In the genomic region with DNA sequence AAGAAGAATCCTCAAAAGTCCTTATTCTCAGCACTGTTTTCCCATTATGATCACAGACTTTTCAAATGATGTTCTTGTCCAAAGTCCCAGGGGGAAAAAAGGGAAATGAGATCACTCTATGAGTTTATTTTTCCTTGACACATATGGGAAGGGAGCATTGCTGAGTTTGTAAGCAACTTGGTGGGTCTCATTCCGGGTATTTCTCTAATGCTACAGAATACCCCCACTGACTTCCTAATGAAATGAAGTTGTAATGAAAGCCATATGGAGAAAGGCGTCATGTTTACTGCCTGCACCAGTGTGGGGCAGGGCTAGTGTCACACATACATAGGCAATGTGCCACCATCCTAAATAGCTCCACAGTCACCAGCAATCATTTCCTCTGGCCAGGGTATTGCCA, we compare ENCODE assay signal across 28 cellular contexts. TPM values are rescaled to one million over a fixed set of nuclear protein-coding genes. Genes with fewer than 3 reads are reported as not detected.
DNase-seq lines count a peak whose midpoint lies in the region; ATAC-seq and TF ChIP-seq lines count a peak whose summit lies in the region.
"Had no signal": no experiment of that assay in that cellular context is flagged by ENCODE, and none has a peak within 500 bp of the region (broad histone marks: within the 10 kb centered on the region; RNA-seq: fewer than 3 reads in every experiment).

No MANE protein-coding gene starts in this region.

- H3K4me3 ChIP-seq in SK-N-SH (ENCODE audit: low read depth in 2 of 2, low read length in 1 of 2) (no peak overlapping the region), subcutaneous abdominal adipose tissue (ENCODE audit: low read depth in 1 of 5, low read length in 5 of 5) (peak overlapping the region in 3 of 5 donors; percentile 7 to 46 (median 22))
- H3K4me3 ChIP-seq: BLaER1, dorsolateral prefrontal cortex, MG63, upper lobe of left lung had no signal

- H3K36me3 Mint-ChIP-seq in activated T-cell treated with anti-CD3 and anti-CD28 coated beads, Interleukin-2, amount 50 U/mL, for 4 hours (ENCODE audit: insufficient read depth) = peaks cover 3% of the 10 kb centered on the region
- H3K36me3 Mint-ChIP-seq: natural killer cell had no signal

- TF ChIP-seq CTCF in SK-N-SH (IDR thresholded peaks at IDR 0.05) = no peak

- H3K4me3 Mint-ChIP-seq in activated T-cell treated with anti-CD3 and anti-CD28 coated beads, Interleukin-2, amount 50 U/mL, for 4 hours = no peak overlapping the region
- H3K4me3 Mint-ChIP-seq: IgD-negative memory B cell; mesothelial cell of epicardium; natural killer cell; stimulated activated naive CD8-positive, alpha-beta T cell treated with anti-CD3 and anti-CD28 coated beads, Interleukin-15, Interleukin-2, amounts not matched to agents 100 ng/mL and 50 ng/mL, for 24 hours; T-helper 1 cell treated with Interleukin-12 subunit alpha and Interleukin-12 subunit beta and Interleukin-4 antibody, amounts not matched to agents 30 μg/mL and 1 μg/mL, for 36 hours had no signal

- 33% methylated on average over 2 of the region's 2 CpGs for WGBS in SK-N-SH (ENCODE audit: low lambda C conversion rate)

- DNase-seq in GM04503 (ENCODE audit: low read depth) = peak; percentile 22
- peak; percentile 36 for DNase-seq in SK-N-SH
- peak; percentile 61 for DNase-seq in fibroblast of peridontal ligament (ENCODE audit: extremely low read depth)
- no peak for DNase-seq in activated gamma-delta T cell (lab: John Stamatoyannopoulos, UW)
- no peak for DNase-seq in activated T-cell treated with anti-CD3 and anti-CD28 coated beads, Interleukin-2, amount 50 U/mL, for 4 hours
- no peak for DNase-seq in NOMO-1 treated with DMSO at 0.1 percent for 48 hours (lab: John Stamatoyannopoulos, UW; ENCODE audit: unreplicated experiment)
- DNase-seq: activated CD4-positive, alpha-beta T cell treated with anti-CD3 and anti-CD28 coated beads, Interleukin-2, amount 50 U/mL, for 4 hours; activated gamma-delta T cell treated with Interleukin-2 at 50 U/mL for 16 hours; amniotic stem cell; caudate nucleus; dorsolateral prefrontal cortex; head of caudate nucleus; left cardiac atrium; natural killer cell; NCI-H1436 treated with DMSO at 0.1 percent for 48 hours; NCI-H748 treated with DMSO at 0.1 percent for 48 hours; upper lobe of left lung had no signal

- CTCF ChIA-PET in SK-N-SH (lab: Yijun Ruan, JAX) = no interaction called here

- no peaks in the 10 kb centered on the region for H3F3A ChIP-seq in SK-N-SH (replicated peaks; ENCODE audit: insufficient read depth)

- no peaks in the 10 kb centered on the region for H3K27me3 ChIP-seq in SK-N-SH (ENCODE audit: insufficient read depth)
- H3K27me3 ChIP-seq in subcutaneous abdominal adipose tissue (ENCODE audit: control insufficient read depth in 5 of 5, insufficient read depth in 4 of 5, low read length in 5 of 5) = no peaks in the 10 kb centered on the region
- H3K27me3 ChIP-seq: BLaER1, dorsolateral prefrontal cortex, MG63, upper lobe of left lung had no signal

- no peak overlapping the region for H3K9ac ChIP-seq in SK-N-SH
- no peak overlapping the region for H3K9ac ChIP-seq in subcutaneous abdominal adipose tissue (ENCODE audit: low read length in 5 of 5)
- H3K9ac ChIP-seq: BLaER1 had no signal

- H3K4me1 Mint-ChIP-seq in activated T-cell treated with anti-CD3 and anti-CD28 coated beads, Interleukin-2, amount 50 U/mL, for 4 hours (ENCODE audit: low read depth) = peaks cover 11% of the 10 kb centered on the region
- H3K4me1 Mint-ChIP-seq: mesothelial cell of epicardium, natural killer cell had no signal

- H3K4me2 ChIP-seq in SK-N-SH = peak overlapping the region; percentile 41; the same call in 1 of the 2 replicates
- H3K4me2 ChIP-seq: BLaER1 had no signal

- peaks cover 2% of the 10 kb centered on the region for H3K9me3 Mint-ChIP-seq in activated T-cell treated with anti-CD3 and anti-CD28 coated beads, Interleukin-2, amount 50 U/mL, for 4 hours
- H3K9me3 Mint-ChIP-seq: natural killer cell; stimulated activated naive CD8-positive, alpha-beta T cell treated with anti-CD3 and anti-CD28 coated beads, Interleukin-15, Interleukin-2, amounts not matched to agents 100 ng/mL and 50 ng/mL, for 24 hours; T-helper 1 cell treated with Interleukin-12 subunit alpha and Interleukin-12 subunit beta and Interleukin-4 antibody, amounts not matched to agents 30 μg/mL and 1 μg/mL, for 36 hours had no signal

- H3K27me3 Mint-ChIP-seq in activated T-cell treated with anti-CD3 and anti-CD28 coated beads, Interleukin-2, amount 50 U/mL, for 4 hours (ENCODE audit: low read depth) = no peaks in the 10 kb centered on the region
- H3K27me3 Mint-ChIP-seq: stimulated activated naive CD8-positive, alpha-beta T cell treated with anti-CD3 and anti-CD28 coated beads, Interleukin-15, Interleukin-2, amounts not matched to agents 100 ng/mL and 50 ng/mL, for 24 hours had no signal

- no peak overlapping the region for H2AFZ ChIP-seq in SK-N-SH (ENCODE audit: low read depth)

- H3K9me3 ChIP-seq in SK-N-SH (no peaks in the 10 kb centered on the region), subcutaneous abdominal adipose tissue (ENCODE audit: control insufficient read depth in 5 of 5, low read length in 5 of 5) (no peaks in the 10 kb centered on the region)
- H3K9me3 ChIP-seq: BLaER1, upper lobe of left lung had no signal

- no peaks in the 10 kb centered on the region for H3K36me3 ChIP-seq in SK-N-SH (replicated peaks in 1 of 2; ENCODE audit: control insufficient read depth in 1 of 2, insufficient read depth in 2 of 2, low read length in 1 of 2)
- no peaks in the 10 kb centered on the region for H3K36me3 ChIP-seq in subcutaneous abdominal adipose tissue (ENCODE audit: control insufficient read depth in 5 of 5, insufficient read depth in 5 of 5, low read length in 5 of 5)
- H3K36me3 ChIP-seq: BLaER1, MG63, upper lobe of left lung had no signal

- no peak for TF ChIP-seq RAD21 in SK-N-SH (IDR thresholded peaks at IDR 0.05; ENCODE audit: low read length)

- H3K27ac ChIP-seq in SK-N-SH (ENCODE audit: low read depth in 2 of 2, low read length in 1 of 2) = peak overlapping the region in 1 of 2 experiments; percentile 7; a peak in 1 of 4 replicates
- H3K27ac ChIP-seq in subcutaneous abdominal adipose tissue (ENCODE audit: low read depth, low read length) = no peak overlapping the region
- H3K27ac ChIP-seq: BLaER1, dorsolateral prefrontal cortex, HL-60, upper lobe of left lung, VCaP had no signal

- POLR2A ChIA-PET in SK-N-SH (lab: Yijun Ruan, JAX) = no interaction called here

- H4K20me1 ChIP-seq in SK-N-SH (ENCODE audit: insufficient read depth) = no peaks in the 10 kb centered on the region
- H4K20me1 ChIP-seq: BLaER1 had no signal

- no peak for TF ChIP-seq EP300 in SK-N-SH (IDR thresholded peaks at IDR 0.05; ENCODE audit: borderline replicate concordance in 1 of 2, low read depth in 1 of 2, low read length in 1 of 2)

- no peak for ATAC-seq in activated T-cell treated with anti-CD3 and anti-CD28 coated beads, Interleukin-2, amount 50 U/mL, for 4 hours
- ATAC-seq: esophagus mucosa, natural killer cell, Right ventricle myocardium inferior had no signal

- H3K4me1 ChIP-seq in SK-N-SH (ENCODE audit: control insufficient read depth in 1 of 2, insufficient read depth in 2 of 2, low read depth in 1 of 2, low read length in 1 of 2) (peaks cover 6% of the 10 kb centered on the region in 2 experiments; a peak in 2 of 4 replicates), subcutaneous abdominal adipose tissue (ENCODE audit: control insufficient read depth in 5 of 5, insufficient read depth in 5 of 5, low read length in 5 of 5) (peaks cover 0 to 14% (median 7%) of the 10 kb centered on the region in 5 donors)
- H3K4me1 ChIP-seq: BLaER1, upper lobe of left lung had no signal

- no peaks in the 10 kb centered on the region for H3K9me2 ChIP-seq in SK-N-SH

- no peaks in the 10 kb centered on the region for H3K79me2 ChIP-seq in SK-N-SH (ENCODE audit: insufficient read depth)

TF ChIP-seq in SK-N-SH, 30 proteins besides CTCF, POLR2A, EP300 and RAD21:
- no peak for TF ChIP-seq EZH2phosphoT487 (IDR thresholded peaks at IDR 0.05; ENCODE audit: borderline replicate concordance, low read depth)
- TF ChIP-seq, protein P1, sequence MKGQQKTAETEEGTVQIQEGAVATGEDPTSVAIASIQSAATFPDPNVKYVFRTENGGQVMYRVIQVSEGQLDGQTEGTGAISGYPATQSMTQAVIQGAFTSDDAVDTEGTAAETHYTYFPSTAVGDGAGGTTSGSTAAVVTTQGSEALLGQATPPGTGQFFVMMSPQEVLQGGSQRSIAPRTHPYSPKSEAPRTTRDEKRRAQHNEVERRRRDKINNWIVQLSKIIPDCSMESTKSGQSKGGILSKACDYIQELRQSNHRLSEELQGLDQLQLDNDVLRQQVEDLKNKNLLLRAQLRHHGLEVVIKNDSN (IDR thresholded peaks at IDR 0.05; ENCODE audit: borderline replicate concordance, low read depth) = no peak

RNA-seq across cellular contexts. Expression of a gene that starts 41.1 kb away (rescaled TPM):
- polyA plus RNA-seq in SK-N-SH (2012; rRNA removed) = 2.9 and 4.0 TPM in 2 replicates
- 3.7 and 4.3 TPM in 2 replicates for polyA plus RNA-seq in SK-N-SH (2012; cell fraction: cytosol; rRNA removed)
- 3.7 and 4.1 TPM in 2 replicates for polyA plus RNA-seq in SK-N-SH (2012; cell fraction: nucleus; rRNA removed)
- total RNA-seq in activated T-cell treated with anti-CD3 and anti-CD28 coated beads, Interleukin-2, amount 50 U/mL, for 4 hours = 1 to 10 TPM; 8.3 to 9.2 (median 8.6) TPM

Comparison
In these comparisons a context has a peak if more than half of its experiments do, and no peak if none do; other contexts are left out.
1. DNase-seq: peak in GM04503 (single experiment), SK-N-SH (single experiment) and fibroblast of peridontal ligament (single experiment); none in activated gamma-delta T cell (single experiment), activated T-cell treated with anti-CD3 and anti-CD28 coated beads, Interleukin-2, amount 50 U/mL, for 4 hours (single experiment) and NOMO-1 treated with DMSO at 0.1 percent for 48 hours (single experiment).
2. H3K4me3 ChIP-seq: peak in subcutaneous abdominal adipose tissue (3 of 5); none in SK-N-SH (0 of 2).